ENCODE assay signal across 24 cellular contexts in the genomic region with DNA sequence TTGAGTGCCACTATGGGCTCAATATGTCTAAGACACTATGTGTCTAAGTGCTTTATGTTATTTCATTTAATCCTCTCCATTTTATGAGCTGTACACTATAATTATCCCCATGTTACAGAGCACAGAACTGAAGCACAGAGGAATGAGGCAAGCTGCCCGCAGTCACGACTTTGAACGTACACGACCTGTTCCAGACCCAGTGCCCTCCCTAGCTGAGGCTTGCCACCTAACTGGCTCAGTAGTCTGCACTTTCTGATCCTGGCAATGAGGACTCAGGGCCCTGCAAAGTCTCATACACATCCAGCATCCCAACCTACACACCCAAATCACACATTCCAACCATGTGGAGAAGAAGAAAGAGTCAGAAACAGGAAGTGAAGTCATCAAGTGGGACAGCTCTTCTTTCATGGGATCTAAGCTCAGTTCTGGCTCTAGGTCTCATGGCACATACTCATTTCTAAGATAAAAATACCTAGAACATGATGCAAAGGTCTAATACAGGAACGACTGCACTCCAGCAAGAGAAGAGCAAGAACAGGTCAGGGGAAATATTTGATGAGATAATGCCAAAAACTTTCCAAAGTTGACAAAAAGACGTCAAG. TPM values are rescaled to one million over a fixed set of nuclear protein-coding genes. Genes with fewer than 3 reads are reported as not detected.
A peak's percentile ranks its signal among the peaks of the same experiment; 100 is the strongest.
DNase-seq lines count a peak whose midpoint lies in the region; ATAC-seq and TF ChIP-seq lines count a peak whose summit lies in the region.
"Had no signal": no experiment of that assay in that cellular context is flagged by ENCODE, and none has a peak within 500 bp of the region (broad histone marks: within the 10 kb centered on the region; RNA-seq: fewer than 3 reads in every experiment).

No MANE protein-coding gene starts in this region.

- no peaks in the 10 kb centered on the region for H3K9me3 Mint-ChIP-seq in activated CD4-positive, alpha-beta memory T cell treated with anti-CD3 and anti-CD28 coated beads, Interleukin-2, amount 10 ng/mL, durations not matched to agents 7 days and 5 days
- H3K9me3 Mint-ChIP-seq in activated CD4-positive, alpha-beta memory T cell treated with anti-CD3 and anti-CD28 coated beads for 36 hours = peaks cover 3% of the 10 kb centered on the region
- H3K9me3 Mint-ChIP-seq in activated T-helper 17 cell treated with anti-CD3 and anti-CD28 coated beads, Interleukin-2, amount 50 U/mL, for 72 hours = no peaks in the 10 kb centered on the region
- H3K9me3 Mint-ChIP-seq in natural killer cell treated with Interleukin-12 subunit alpha and Interleukin-12 subunit beta and Interleukin-15 and Interleukin-18, amount 100 ng/mL, for 72 hours = peaks cover 6% of the 10 kb centered on the region
- H3K9me3 Mint-ChIP-seq: activated B cell treated with CpG ODN at 0.5 μM for 24 hours had no signal

- H3K4me1 ChIP-seq in spleen = peaks cover 0 to 24% (median 13%) of the 10 kb centered on the region in 6 donors

- H3K36me3 Mint-ChIP-seq in activated CD4-positive, alpha-beta memory T cell treated with anti-CD3 and anti-CD28 coated beads, Interleukin-2, amount 10 ng/mL, durations not matched to agents 7 days and 5 days (ENCODE audit: low read depth) = peaks cover 6% of the 10 kb centered on the region
- peaks cover 17% of the 10 kb centered on the region for H3K36me3 Mint-ChIP-seq in activated CD4-positive, alpha-beta memory T cell treated with anti-CD3 and anti-CD28 coated beads for 36 hours
- no peaks in the 10 kb centered on the region for H3K36me3 Mint-ChIP-seq in activated T-helper 17 cell treated with anti-CD3 and anti-CD28 coated beads, Interleukin-2, amount 50 U/mL, for 72 hours (ENCODE audit: low read depth)
- peaks cover 9% of the 10 kb centered on the region for H3K36me3 Mint-ChIP-seq in natural killer cell treated with Interleukin-12 subunit alpha and Interleukin-12 subunit beta and Interleukin-15 and Interleukin-18, amount 100 ng/mL, for 72 hours

- no peak for TF ChIP-seq POLR2A in spleen (IDR thresholded peaks at IDR 0.05)

- no peak overlapping the region for H3K27ac ChIP-seq in spleen
- H3K27ac ChIP-seq: C4-2B had no signal

- TF ChIP-seq CTCF in spleen (IDR thresholded peaks at IDR 0.05 in 8 of 11, conservative IDR thresholded peaks at IDR 0.05 in 3 of 11) = no peak

- no peak overlapping the region for H3K27ac Mint-ChIP-seq in activated CD4-positive, alpha-beta memory T cell treated with anti-CD3 and anti-CD28 coated beads, Interleukin-2, amount 10 ng/mL, durations not matched to agents 7 days and 5 days
- no peak overlapping the region for H3K27ac Mint-ChIP-seq in activated CD4-positive, alpha-beta memory T cell treated with anti-CD3 and anti-CD28 coated beads for 36 hours
- no peak overlapping the region for H3K27ac Mint-ChIP-seq in activated T-helper 17 cell treated with anti-CD3 and anti-CD28 coated beads, Interleukin-2, amount 50 U/mL, for 72 hours
- H3K27ac Mint-ChIP-seq in natural killer cell treated with Interleukin-12 subunit alpha and Interleukin-12 subunit beta and Interleukin-15 and Interleukin-18, amount 100 ng/mL, for 72 hours = peak overlapping the region; percentile 74 to 92
- H3K27ac Mint-ChIP-seq: activated B cell treated with CpG ODN at 0.5 μM for 24 hours; T-helper 1 cell treated with Interleukin-12 subunit alpha and Interleukin-12 subunit beta and Interleukin-4 antibody, amounts not matched to agents 30 μg/mL and 1 μg/mL, for 36 hours had no signal

- 90 to 94% (median 93%) methylated on average over 6 of the region's 6 CpGs for WGBS in spleen, 5 donors

- CTCF ChIA-PET in activated CD4-positive, alpha-beta memory T cell treated with anti-CD3 and anti-CD28 coated beads, Interleukin-2, amount 10 ng/mL, durations not matched to agents 7 days and 5 days (lab: Charles Lee) = interaction anchor here (1.0 to 1.6 kb wide), 7 partner anchors 11 to 534 kb away, joined by 4 to 8 read pairs (median 4); no protein-coding TSS in a partner anchor
- CTCF ChIA-PET in activated CD4-positive, alpha-beta memory T cell treated with anti-CD3 and anti-CD28 coated beads for 36 hours (lab: Charles Lee) = interaction anchor here (0.7 to 2.8 kb wide), 4 partner anchors 8 to 248 kb away, joined by 3 to 8 read pairs (median 3); no protein-coding TSS in a partner anchor

- POLR2A ChIA-PET in activated CD4-positive, alpha-beta memory T cell treated with anti-CD3 and anti-CD28 coated beads, Interleukin-2, amount 10 ng/mL, durations not matched to agents 7 days and 5 days (lab: Charles Lee) = interaction anchor here (0.7 to 1.8 kb wide), 6 partner anchors 10 to 139 kb away, joined by 3 to 12 read pairs (median 4); no protein-coding TSS in a partner anchor
- POLR2A ChIA-PET in activated CD4-positive, alpha-beta memory T cell treated with anti-CD3 and anti-CD28 coated beads for 36 hours (lab: Charles Lee) = no interaction called here

- no peak for ATAC-seq in activated T-helper 17 cell treated with anti-CD3 and anti-CD28 coated beads, Interleukin-2, amount 50 U/mL, for 72 hours (replicated peaks)
- ATAC-seq in natural killer cell treated with Interleukin-12 subunit alpha and Interleukin-12 subunit beta and Interleukin-15 and Interleukin-18, amount 100 ng/mL, for 72 hours = no peak
- ATAC-seq in HG03520 (IDR thresholded peaks at IDR 0.05; ENCODE audit: unreplicated experiment) (no peak), HG03095 (IDR thresholded peaks at IDR 0.05; ENCODE audit: unreplicated experiment) (no peak)
- ATAC-seq: HepG2, left lobe of liver had no signal

- H3K36me3 ChIP-seq in spleen = peaks cover 0 to 100% (median 30%) of the 10 kb centered on the region in 6 donors

- peaks cover 2% of the 10 kb centered on the region for H3K27me3 Mint-ChIP-seq in activated CD4-positive, alpha-beta memory T cell treated with anti-CD3 and anti-CD28 coated beads, Interleukin-2, amount 10 ng/mL, durations not matched to agents 7 days and 5 days
- no peaks in the 10 kb centered on the region for H3K27me3 Mint-ChIP-seq in activated CD4-positive, alpha-beta memory T cell treated with anti-CD3 and anti-CD28 coated beads for 36 hours
- no peaks in the 10 kb centered on the region for H3K27me3 Mint-ChIP-seq in activated T-helper 17 cell treated with anti-CD3 and anti-CD28 coated beads, Interleukin-2, amount 50 U/mL, for 72 hours
- H3K27me3 Mint-ChIP-seq in natural killer cell treated with Interleukin-12 subunit alpha and Interleukin-12 subunit beta and Interleukin-15 and Interleukin-18, amount 100 ng/mL, for 72 hours = peaks cover 0 to under 1% of the 10 kb centered on the region in 2 donors
- H3K27me3 Mint-ChIP-seq: activated B cell treated with CpG ODN at 0.5 μM for 24 hours had no signal

- no peaks in the 10 kb centered on the region for H3K27me3 ChIP-seq in spleen (replicated peaks in 1 of 7)

- no peak overlapping the region for H3K4me3 ChIP-seq in spleen
- H3K4me3 ChIP-seq: mucosa of descending colon had no signal

- H3K4me1 Mint-ChIP-seq in activated CD4-positive, alpha-beta memory T cell treated with anti-CD3 and anti-CD28 coated beads, Interleukin-2, amount 10 ng/mL, durations not matched to agents 7 days and 5 days = peaks cover 43% of the 10 kb centered on the region
- H3K4me1 Mint-ChIP-seq in activated CD4-positive, alpha-beta memory T cell treated with anti-CD3 and anti-CD28 coated beads for 36 hours (ENCODE audit: low read depth) = peaks cover 30% of the 10 kb centered on the region
- peaks cover 25% of the 10 kb centered on the region for H3K4me1 Mint-ChIP-seq in activated T-helper 17 cell treated with anti-CD3 and anti-CD28 coated beads, Interleukin-2, amount 50 U/mL, for 72 hours
- peaks cover 31 to 45% of the 10 kb centered on the region in 2 donors for H3K4me1 Mint-ChIP-seq in natural killer cell treated with Interleukin-12 subunit alpha and Interleukin-12 subunit beta and Interleukin-15 and Interleukin-18, amount 100 ng/mL, for 72 hours (ENCODE audit: low read depth in 2 of 2)
- H3K4me1 Mint-ChIP-seq: activated B cell treated with CpG ODN at 0.5 μM for 24 hours had no signal

- no peak for DNase-seq in activated CD4-positive, alpha-beta memory T cell treated with anti-CD3 and anti-CD28 coated beads, Interleukin-2, amount 10 ng/mL, durations not matched to agents 7 days and 5 days
- DNase-seq in activated CD4-positive, alpha-beta memory T cell treated with anti-CD3 and anti-CD28 coated beads for 36 hours = no peak
- DNase-seq in HT1080 (ENCODE audit: low read depth) = peak; percentile 54
- DNase-seq in natural killer cell treated with Interleukin-12 subunit alpha and Interleukin-12 subunit beta and Interleukin-15 and Interleukin-18, amount 100 ng/mL, for 72 hours (ENCODE audit: low spot score) = no peak
- DNase-seq in spleen = no peak
- DNase-seq: activated B cell treated with CpG ODN at 0.5 μM for 24 hours; activated naive CD4-positive, alpha-beta T cell treated with Interleukin-2 at 50 U/mL for 16 hours; cortex of kidney; DMS79 treated with DMSO at 0.1 percent for 48 hours; mucosa of descending colon; NCI-H187; NCI-H510A; occipital lobe; SHP77 treated with DMSO at 0.1 percent for 48 hours had no signal

- H3K4me3 Mint-ChIP-seq in activated CD4-positive, alpha-beta memory T cell treated with anti-CD3 and anti-CD28 coated beads, Interleukin-2, amount 10 ng/mL, durations not matched to agents 7 days and 5 days = peak overlapping the region; percentile 19
- no peak overlapping the region for H3K4me3 Mint-ChIP-seq in activated CD4-positive, alpha-beta memory T cell treated with anti-CD3 and anti-CD28 coated beads for 36 hours
- H3K4me3 Mint-ChIP-seq in activated T-helper 17 cell treated with anti-CD3 and anti-CD28 coated beads, Interleukin-2, amount 50 U/mL, for 72 hours = peak overlapping the region; percentile 11
- peak overlapping the region; percentile 57 for H3K4me3 Mint-ChIP-seq in natural killer cell treated with Interleukin-12 subunit alpha and Interleukin-12 subunit beta and Interleukin-15 and Interleukin-18, amount 100 ng/mL, for 72 hours
- H3K4me3 Mint-ChIP-seq: activated B cell treated with CpG ODN at 0.5 μM for 24 hours had no signal

- intact Hi-C loops in activated CD4-positive, alpha-beta memory T cell treated with anti-CD3 and anti-CD28 coated beads for 36 hours (cut with micrococcal nuclease) = loop anchor here (1.0 kb wide), 1 partner anchor 12 kb away; no protein-coding TSS in a partner anchor
- intact Hi-C loops in spleen (cut with DNase I; ENCODE audit: low total_unique reads) = no loop called here

- no peaks in the 10 kb centered on the region for H3K9me3 ChIP-seq in spleen
- H3K9me3 ChIP-seq: mucosa of descending colon had no signal

RNA-seq across cellular contexts. Expression of a gene that starts 42.4 kb away (rescaled TPM):
- total RNA-seq in activated CD4-positive, alpha-beta memory T cell treated with anti-CD3 and anti-CD28 coated beads, Interleukin-2, amount 10 ng/mL, durations not matched to agents 7 days and 5 days = not detected
- not detected for total RNA-seq in activated CD4-positive, alpha-beta memory T cell treated with anti-CD3 and anti-CD28 coated beads for 36 hours
- total RNA-seq in HT1080 (2014; rRNA removed; shearing (Covaris generic)) = not detected in 2 replicates
- not detected in 2 replicates for polyA plus RNA-seq in HT1080 (2015; cell fraction: cytosol; rRNA removed)
- polyA plus RNA-seq in HT1080 (2015; cell fraction: nucleus; rRNA removed) = not detected in 2 replicates
- total RNA-seq in activated T-helper 17 cell treated with anti-CD3 and anti-CD28 coated beads, Interleukin-2, amount 50 U/mL, for 72 hours = not detected
- not detected for total RNA-seq in natural killer cell treated with Interleukin-12 subunit alpha and Interleukin-12 subunit beta and Interleukin-15 and Interleukin-18, amount 100 ng/mL, for 72 hours
- total RNA-seq in spleen = under 1 TPM in 3 of 7 donors, not detected in 4; 0.26 to 0.55 (median 0.51) TPM
- polyA plus RNA-seq in spleen = under 1 TPM; 0.03 to 0.32 (median 0.13) TPM
- total RNA-seq: activated B cell treated with CpG ODN at 0.5 μM for 24 hours, endothelial cell of umbilical vein, fibroblast of villous mesenchyme, H4, occipital lobe had no signal
- polyA plus RNA-seq: endothelial cell of umbilical vein had no signal

Comparison
In these comparisons a context has a peak if more than half of its experiments do, and no peak if none do; other contexts are left out.
1. H3K27ac Mint-ChIP-seq: peak in natural killer cell treated with Interleukin-12 subunit alpha and Interleukin-12 subunit beta and Interleukin-15 and Interleukin-18, amount 100 ng/mL, for 72 hours (2 of 2); none in activated CD4-positive, alpha-beta memory T cell treated with anti-CD3 and anti-CD28 coated beads, Interleukin-2, amount 10 ng/mL, durations not matched to agents 7 days and 5 days (single experiment), activated CD4-positive, alpha-beta memory T cell treated with anti-CD3 and anti-CD28 coated beads for 36 hours (single experiment) and activated T-helper 17 cell treated with anti-CD3 and anti-CD28 coated beads, Interleukin-2, amount 50 U/mL, for 72 hours (single experiment).